In genomic region chr7:33730958-33731357, GRCh38 we compare ENCODE assay signal across 21 cellular contexts.
"Had no signal": no experiment of that assay in that cellular context is flagged by ENCODE, and none has a peak within 500 bp of the region (broad histone marks: within the 10 kb centered on the region; RNA-seq: fewer than 3 reads in every experiment).

No MANE protein-coding gene starts in this region.

- ATAC-seq: gastrocnemius medialis; heart right ventricle; natural killer cell treated with Interleukin-12 subunit alpha and Interleukin-12 subunit beta and Interleukin-15 and Interleukin-18, amount 100 ng/mL, for 72 hours had no signal

- H3K4me3 ChIP-seq: esophagus muscularis mucosa, gastrocnemius medialis, heart right ventricle, right atrium auricular region, stomach, thoracic aorta, transverse colon had no signal

- H3K27ac Mint-ChIP-seq: mesothelial cell of epicardium had no signal

- H3K9me3 ChIP-seq: esophagus muscularis mucosa, gastrocnemius medialis, heart right ventricle, neutrophil, right atrium auricular region, stomach, thoracic aorta, transverse colon had no signal

- H3K4me1 ChIP-seq: gastrocnemius medialis, right atrium auricular region had no signal

- H3K4me3 Mint-ChIP-seq: mesothelial cell of epicardium; natural killer cell treated with Interleukin-12 subunit alpha and Interleukin-12 subunit beta and Interleukin-15 and Interleukin-18, amount 100 ng/mL, for 72 hours had no signal

- H3K27me3 ChIP-seq: esophagus muscularis mucosa, gastrocnemius medialis, heart right ventricle, neutrophil, right atrium auricular region, stomach, transverse colon had no signal

- H3K27me3 Mint-ChIP-seq: natural killer cell treated with Interleukin-12 subunit alpha and Interleukin-12 subunit beta and Interleukin-15 and Interleukin-18, amount 100 ng/mL, for 72 hours had no signal

- H3K27ac ChIP-seq: epithelial cell of prostate, esophagus muscularis mucosa, gastrocnemius medialis, heart right ventricle, neutrophil, right atrium auricular region, stomach, thoracic aorta, transverse colon had no signal

- H3K9me3 Mint-ChIP-seq: mesothelial cell of epicardium; natural killer cell treated with Interleukin-12 subunit alpha and Interleukin-12 subunit beta and Interleukin-15 and Interleukin-18, amount 100 ng/mL, for 72 hours had no signal

- H3K36me3 Mint-ChIP-seq: mesothelial cell of epicardium; natural killer cell treated with Interleukin-12 subunit alpha and Interleukin-12 subunit beta and Interleukin-15 and Interleukin-18, amount 100 ng/mL, for 72 hours had no signal

- H3K36me3 ChIP-seq: esophagus muscularis mucosa, gastrocnemius medialis, heart right ventricle, neutrophil, right atrium auricular region, stomach, thoracic aorta, transverse colon had no signal

- DNase-seq: effector memory CD4-positive, alpha-beta T cell; gastrocnemius medialis; heart right ventricle; hypothalamus; kidney glomerular epithelial cell; mammary epithelial cell; small intestine; stimulated activated CD4-positive, alpha-beta T cell treated with anti-CD3 and anti-CD28 coated beads, Interleukin-12 subunit alpha, Interleukin-12 subunit beta, amount 100 ng/mL, for 4 hours; stimulated activated naive CD4-positive, alpha-beta T cell; stomach; substantia nigra; transverse colon had no signal

- FAIRE-seq: islet of Langerhans, small intestine, urothelium cell line had no signal
